In the genomic region with DNA sequence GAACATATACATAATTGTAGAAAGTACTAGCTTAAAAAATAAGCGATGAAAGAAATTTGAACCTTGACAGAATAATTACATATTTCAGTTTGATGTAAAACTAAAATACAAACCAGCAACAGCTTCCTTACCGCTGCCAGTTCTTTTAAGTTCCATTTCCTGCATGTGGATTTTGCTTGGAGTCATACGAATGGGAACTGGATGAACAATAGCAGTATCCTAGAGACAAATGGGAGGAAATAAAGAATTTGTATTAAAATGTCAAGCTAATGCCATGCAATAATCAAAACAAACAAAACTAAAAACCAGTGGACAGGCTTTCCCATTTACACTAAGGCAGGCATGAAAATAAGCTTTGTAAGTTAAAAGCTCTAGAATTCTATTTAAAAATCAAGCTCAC, we compare ENCODE assay signal across 24 cellular contexts.
"Had no signal": no experiment of that assay in that cellular context is flagged by ENCODE, and none has a peak within 500 bp of the region (broad histone marks: within the 10 kb centered on the region; RNA-seq: fewer than 3 reads in every experiment).

No MANE protein-coding gene starts in this region.

- H3K9ac ChIP-seq: neural progenitor cell, parathyroid adenoma had no signal

- H3K79me2 ChIP-seq: parathyroid adenoma had no signal

- ATAC-seq: effector memory CD8-positive, alpha-beta T cell; left lobe of liver; naive thymus-derived CD4-positive, alpha-beta T cell; stimulated activated effector memory CD8-positive, alpha-beta T cell treated with anti-CD3 and anti-CD28 coated beads, Interleukin-12 subunit alpha, Interleukin-12 subunit beta, amount 100 ng/mL, for 72 hours had no signal

- H3K4me3 ChIP-seq: colonic mucosa, esophagus muscularis mucosa, lung, neural progenitor cell, right atrium auricular region, sigmoid colon, stomach, thyroid gland, vagina had no signal

- FAIRE-seq: kidney had no signal

- H2AFZ ChIP-seq: neural progenitor cell, parathyroid adenoma had no signal

- H3K4me2 ChIP-seq: neural progenitor cell had no signal

- H3K9me3 ChIP-seq: colonic mucosa, esophagus muscularis mucosa, right atrium auricular region, sigmoid colon, stomach, thyroid gland, vagina had no signal

- DNase-seq: colonic mucosa; effector memory CD8-positive, alpha-beta T cell; foreskin melanocyte; head of caudate nucleus; kidney; mesendoderm; midbrain; naive thymus-derived CD4-positive, alpha-beta T cell; sigmoid colon; stimulated activated CD4-positive, alpha-beta T cell treated with anti-CD3 and anti-CD28 coated beads, Interleukin-2, amount 100 ng/mL, for 24 hours; stimulated activated CD4-positive, alpha-beta T cell treated with anti-CD3 and anti-CD28 coated beads, Interleukin-4, amount 100 ng/mL, for 24 hours; stimulated activated naive CD4-positive, alpha-beta T cell treated with Interleukin-2 at 50 U/mL for 16 hours; stomach; thyroid gland; trophoblast cell had no signal

- H3K27me3 ChIP-seq: colonic mucosa, esophagus muscularis mucosa, neural progenitor cell, right atrium auricular region, sigmoid colon, stomach, thyroid gland, vagina had no signal

- H3K36me3 ChIP-seq: colonic mucosa had no signal

- H3K4me1 ChIP-seq: colonic mucosa, esophagus muscularis mucosa, neural progenitor cell, parathyroid adenoma, right atrium auricular region, sigmoid colon, stomach, thyroid gland, vagina had no signal

- H3K27ac ChIP-seq: colonic mucosa, epithelial cell of prostate, esophagus muscularis mucosa, neural progenitor cell, parathyroid adenoma, right atrium auricular region, sigmoid colon, stomach, thyroid gland, vagina had no signal
